Comparison of ENCODE assay signal across 8 cellular contexts in genomic region chr1:113072757-113073456, GRCh38. TPM values are rescaled to one million over a fixed set of nuclear protein-coding genes. Genes with fewer than 3 reads are reported as not detected.
DNase-seq lines count a peak whose midpoint lies in the region; ATAC-seq and TF ChIP-seq lines count a peak whose summit lies in the region.

Gene LRIG2 (plus strand): TSS chr1:113073198. CDS start chr1:113073407, 209 bp downstream.

- peak within 1 kb of the TSS; percentile 83 to 93 (median 89) for H3K9ac ChIP-seq in BLaER1 treated with 17β-estradiol and CSF1 and Interleukin-3, amounts not matched to agents 10 nM and 100 nM
- H3K9ac ChIP-seq in colonic mucosa (ENCODE audit: low read depth in 2 of 2, low read length in 2 of 2): peak within 1 kb of the TSS; percentile 70 to 96

- peak within 1 kb of the TSS; percentile 77 to 95 (median 91) for H3K4me2 ChIP-seq in BLaER1 treated with 17β-estradiol and CSF1 and Interleukin-3, amounts not matched to agents 10 nM and 100 nM

- intact Hi-C loops in colonic mucosa (cut with DNase I): loop anchor here (5.0 kb wide), 1 partner anchor 356 kb away; the partner anchor contains the start of gene PPM1J

- peak; percentile 95 for ATAC-seq in HG03460 (IDR thresholded peaks at IDR 0.05; ENCODE audit: unreplicated experiment)

- H3K9me3 ChIP-seq in BLaER1 treated with 17β-estradiol and CSF1 and Interleukin-3, amounts not matched to agents 10 nM and 100 nM (replicated peaks in 1 of 11): no peaks in the 10 kb centered on the region
- no peaks in the 10 kb centered on the region for H3K9me3 ChIP-seq in colonic mucosa

- H3K27ac ChIP-seq in BLaER1 treated with 17β-estradiol and CSF1 and Interleukin-3, amounts not matched to agents 10 nM and 100 nM: peak within 1 kb of the TSS; percentile 67 to 94 (median 87)
- H3K27ac ChIP-seq in colonic mucosa: peak within 1 kb of the TSS; percentile 96
- H3K27ac ChIP-seq in layer of hippocampus (ENCODE audit: low read depth, low read length): peak within 1 kb of the TSS; percentile 92

- peak; percentile 87 for TF ChIP-seq CTCF in colonic mucosa (IDR thresholded peaks at IDR 0.05)

- peaks cover 7 to 30% (median 16%) of the 10 kb centered on the region in 11 experiments; a peak in 21 of 22 replicates for H3K36me3 ChIP-seq in BLaER1 treated with 17β-estradiol and CSF1 and Interleukin-3, amounts not matched to agents 10 nM and 100 nM
- H3K36me3 ChIP-seq in colonic mucosa: peaks cover under 1% of the 10 kb centered on the region

- peaks cover 15 to 36% (median 27%) of the 10 kb centered on the region in 10 experiments for H3K4me1 ChIP-seq in BLaER1 treated with 17β-estradiol and CSF1 and Interleukin-3, amounts not matched to agents 10 nM and 100 nM
- H3K4me1 ChIP-seq in colonic mucosa: peaks cover 6% of the 10 kb centered on the region

- DNase-seq in GM19240 (ENCODE audit: insufficient read length, low spot score): peak; percentile 78
- peak; percentile 87 for DNase-seq in NCI-H524 treated with DMSO at 0.1 percent for 48 hours (lab: John Stamatoyannopoulos, UW)
- DNase-seq in activated CD4-positive, alpha-beta T cell treated with anti-CD3 and anti-CD28 coated beads for 4 hours: peak; percentile 96 to 98
- peak; percentile 100 for DNase-seq in colonic mucosa
- DNase-seq in stimulated activated CD4-positive, alpha-beta T cell treated with anti-CD3 and anti-CD28 coated beads, Interleukin-1b, Interleukin-23, amount 100 ng/mL, for 4 hours (ENCODE audit: low read depth in 2 of 2): peak; percentile 96 to 97

- peaks cover 4 to 42% (median 24%) of the 10 kb centered on the region in 11 experiments; a peak in 15 of 22 replicates for H4K20me1 ChIP-seq in BLaER1 treated with 17β-estradiol and CSF1 and Interleukin-3, amounts not matched to agents 10 nM and 100 nM

- peak within 1 kb of the TSS; percentile 73 to 95 (median 88) for H3K4me3 ChIP-seq in BLaER1 treated with 17β-estradiol and CSF1 and Interleukin-3, amounts not matched to agents 10 nM and 100 nM
- H3K4me3 ChIP-seq in colonic mucosa: peak within 1 kb of the TSS; percentile 91

- H3K27me3 ChIP-seq in BLaER1 treated with 17β-estradiol and CSF1 and Interleukin-3, amounts not matched to agents 10 nM and 100 nM: no peaks in the 10 kb centered on the region
- H3K27me3 ChIP-seq in colonic mucosa (no peaks in the 10 kb centered on the region), layer of hippocampus (ENCODE audit: control insufficient read depth, insufficient read depth, low read length) (no peaks in the 10 kb centered on the region)

RNA-seq across cellular contexts. Expression of gene LRIG2, which starts in this region (rescaled TPM):
- total RNA-seq in colonic mucosa: 10 to 100 TPM; 12.1 to 13.8 TPM

Comparison
In these comparisons a context has a peak if more than half of its experiments do, and no peak if none do; other contexts are left out.
1. Peak in every context shown above with its lines: DNase-seq, ATAC-seq, H3K4me3 ChIP-seq and H3K27ac ChIP-seq.